Comparison of ENCODE assay signal across 9 cellular contexts in the genomic region with DNA sequence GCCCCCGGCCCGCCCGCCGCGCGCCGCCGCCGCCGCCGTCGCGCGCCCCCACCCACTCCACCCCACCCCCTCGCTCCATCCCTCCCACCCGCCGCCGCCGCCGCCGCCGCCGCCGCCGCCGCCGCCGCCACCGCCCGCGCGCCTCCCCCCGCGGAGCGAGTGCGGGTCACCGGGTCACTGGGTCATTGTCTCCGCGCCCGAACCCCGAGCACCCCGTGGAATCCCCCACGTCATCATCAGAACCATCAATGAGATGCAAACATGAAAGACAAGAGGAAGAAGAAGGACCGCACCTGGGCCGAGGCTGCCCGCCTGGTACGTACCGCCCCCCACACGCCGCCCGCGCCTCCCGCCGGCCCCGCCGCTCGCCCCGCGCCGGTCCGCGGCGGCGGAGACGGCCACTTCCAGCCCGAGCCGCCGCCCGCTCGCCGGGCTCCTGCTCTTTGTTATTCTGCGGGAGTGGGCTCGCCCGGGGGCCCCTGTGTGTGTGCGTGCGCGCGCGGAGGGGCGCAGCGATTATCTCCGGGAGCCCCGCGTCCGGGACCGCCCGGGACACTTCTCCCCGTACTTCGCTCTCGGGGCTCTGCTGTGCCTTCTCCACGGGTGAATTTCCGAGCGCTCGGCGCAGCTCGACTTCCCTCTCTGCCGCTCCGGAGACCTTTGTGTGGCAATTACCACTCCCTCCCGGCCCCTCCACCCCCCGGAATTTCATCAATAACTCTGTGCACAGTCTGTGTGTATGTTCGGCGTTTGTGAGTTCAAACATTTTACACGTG. TPM values are rescaled to one million over a fixed set of nuclear protein-coding genes. Genes with fewer than 3 reads are reported as not detected.
DNase-seq lines count a peak whose midpoint lies in the region; ATAC-seq and TF ChIP-seq lines count a peak whose summit lies in the region.
"Had no signal": no experiment of that assay in that cellular context is flagged by ENCODE, and none has a peak within 500 bp of the region (broad histone marks: within the 10 kb centered on the region; RNA-seq: fewer than 3 reads in every experiment).

No MANE protein-coding gene starts in this region.

- POLR2A ChIA-PET in PC-3 (lab: Charles Lee; ENCODE audit: unreplicated experiment), result no interaction called here

- H3K27me3 ChIP-seq in esophagus muscularis mucosa (peaks cover 0 to 31% (median 3%) of the 10 kb centered on the region in 4 donors), PC-3 (ENCODE audit: low read length) (peaks cover 44% of the 10 kb centered on the region)
- H3K27me3 ChIP-seq: adrenal gland had no signal

- no peaks in the 10 kb centered on the region for H4K20me1 ChIP-seq in PC-3 (ENCODE audit: low read length)

- H3K79me2 ChIP-seq in PC-3 (ENCODE audit: low read length), result no peaks in the 10 kb centered on the region

- H3F3A ChIP-seq in PC-3 (ENCODE audit: low read length, unreplicated experiment), result no peaks in the 10 kb centered on the region

- no peak overlapping the region for H3K4me2 ChIP-seq in PC-3 (ENCODE audit: low read length)

- H3K9me2 ChIP-seq in PC-3 (replicated peaks; ENCODE audit: low read length), result no peaks in the 10 kb centered on the region

- H3K27ac ChIP-seq in esophagus muscularis mucosa (replicated peaks in 1 of 4) (peak overlapping the region; percentile 68 to 84 (median 80)), PC-3 (ENCODE audit: low read length) (no peak overlapping the region)

- BruUV-seq in PC-3 (replicated peaks; lab: Mats Ljungman, UMichigan), result no TSS peak

- TF ChIP-seq EP300 in esophagus muscularis mucosa (IDR thresholded peaks at IDR 0.05), result no peak

- H3K4me3 ChIP-seq in esophagus muscularis mucosa (peak overlapping the region; percentile 66 to 84 (median 69)), PC-3 (ENCODE audit: low read length) (no peak overlapping the region)

- no peak overlapping the region for H3K9ac ChIP-seq in PC-3 (ENCODE audit: low read length)

- no peak for TF ChIP-seq POLR2A in esophagus muscularis mucosa (IDR thresholded peaks at IDR 0.05; ENCODE audit: low read depth)

- intact Hi-C loops in esophagus muscularis mucosa (cut with DNase I) (no loop called here), PC-3 (cut with micrococcal nuclease) (no loop called here)

- DNase-seq in ELF-1 (ENCODE audit: low read depth, low spot score) (peak; percentile 36), NCI-H510A (lab: John Stamatoyannopoulos, UW) (peak; percentile 55), esophagus muscularis mucosa (ENCODE audit: extremely low spot score) (no peak), myocyte (ENCODE audit: low read depth) (peak; percentile 5), PC-3 (no peak), NCI-H446 treated with DMSO at 0.1 percent for 48 hours (lab: John Stamatoyannopoulos, UW) (no peak)

- TF ChIP-seq CTCF in esophagus muscularis mucosa (IDR thresholded peaks at IDR 0.05), result no peak
- TF ChIP-seq CTCF in PC-3 (conservative IDR thresholded peaks at IDR 0.05; ENCODE audit: low read depth, low read length), result no peak

- no peaks in the 10 kb centered on the region for H3K36me3 ChIP-seq in esophagus muscularis mucosa
- no peaks in the 10 kb centered on the region for H3K36me3 ChIP-seq in PC-3 (ENCODE audit: low read depth, low read length)
- H3K36me3 ChIP-seq: adrenal gland had no signal

- 7% methylated on average over 6 of the region's 103 CpGs for WGBS in esophagus muscularis mucosa

- no peak overlapping the region for H2AFZ ChIP-seq in PC-3 (ENCODE audit: low read length)

- ATAC-seq in HG02938 (IDR thresholded peaks at IDR 0.05; ENCODE audit: unreplicated experiment) (no peak), HG03135 (IDR thresholded peaks at IDR 0.05; ENCODE audit: unreplicated experiment) (no peak), PC-3 (no peak; the same call in 1 of the 2 replicates)

- CTCF ChIA-PET in PC-3 (lab: Charles Lee), result no interaction called here

- peaks cover 4 to 23% (median 21%) of the 10 kb centered on the region in 4 donors for H3K4me1 ChIP-seq in esophagus muscularis mucosa
- H3K4me1 ChIP-seq in PC-3 (ENCODE audit: insufficient read depth, low read length), result no peaks in the 10 kb centered on the region

- no peaks in the 10 kb centered on the region for H3K9me3 ChIP-seq in esophagus muscularis mucosa
- H3K9me3 ChIP-seq in PC-3 (ENCODE audit: low read length), result no peaks in the 10 kb centered on the region
- H3K9me3 ChIP-seq: adrenal gland had no signal

RNA-seq across cellular contexts. Expression of a gene that starts 0.5 kb away (rescaled TPM):
- total RNA-seq in esophagus muscularis mucosa (1 to 10 TPM in 3 of 4 donors, under 1 TPM in 1; 0.66 to 2.1 (median 1.1) TPM), myocyte (not detected in 2 replicates), PC-3 (2014; rRNA removed) (not detected in 2 replicates)
- polyA plus RNA-seq in myocyte (2012), result not detected

Comparison
In these comparisons a context has a peak if more than half of its experiments do, and no peak if none do; other contexts are left out.
1. DNase-seq: peak in ELF-1 (single experiment), NCI-H510A (single experiment) and myocyte (single experiment); none in esophagus muscularis mucosa (single experiment), PC-3 (single experiment) and NCI-H446 treated with DMSO at 0.1 percent for 48 hours (single experiment).